ENCODE assay signal across 19 cellular contexts in the genomic region with DNA sequence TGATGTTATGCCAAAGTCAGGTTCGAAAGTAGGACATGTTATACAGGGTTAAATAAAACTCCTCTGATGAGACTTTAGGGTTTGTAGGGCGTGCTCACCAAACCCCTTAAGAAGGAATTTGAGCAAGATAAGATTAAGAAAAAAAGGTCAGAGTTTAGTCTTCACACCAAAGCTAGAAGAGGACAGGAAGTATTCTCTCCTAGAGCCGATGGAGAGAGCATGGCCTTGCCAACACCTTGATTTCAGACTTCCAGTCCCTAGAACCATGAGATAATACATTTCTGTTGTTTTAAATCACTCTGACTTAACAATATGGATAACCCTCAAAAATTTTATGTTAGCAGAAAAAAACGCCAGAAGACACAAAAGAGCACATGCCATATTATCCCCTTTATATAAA. TPM values are rescaled to one million over a fixed set of nuclear protein-coding genes. Genes with fewer than 3 reads are reported as not detected.
"Had no signal": no experiment of that assay in that cellular context is flagged by ENCODE, and none has a peak within 500 bp of the region (broad histone marks: within the 10 kb centered on the region; RNA-seq: fewer than 3 reads in every experiment).

No MANE protein-coding gene starts in this region.

- H3K4me2 ChIP-seq: neural progenitor cell had no signal

- H2AFZ ChIP-seq: neural progenitor cell had no signal

- H3K36me3 ChIP-seq: lower lobe of right lung, neural progenitor cell, ovary, thoracic aorta had no signal

- H3K4me3 Mint-ChIP-seq: activated CD8-positive, alpha-beta T cell treated with anti-CD3 and anti-CD28 coated beads for 36 hours; activated naive CD4-positive, alpha-beta T cell treated with anti-CD3 and anti-CD28 coated beads, Interleukin-2, amount 50 U/mL, for 24 hours; immature natural killer cell; neural progenitor cell; stimulated activated effector memory CD8-positive, alpha-beta T cell treated with anti-CD3 and anti-CD28 coated beads, Interleukin-12 subunit alpha, Interleukin-12 subunit beta, amount 100 ng/mL, for 72 hours; WTC11 had no signal

- H3K4me1 ChIP-seq: body of pancreas, foreskin keratinocyte, lower lobe of right lung had no signal

- H3K27me3 Mint-ChIP-seq: activated CD8-positive, alpha-beta T cell treated with anti-CD3 and anti-CD28 coated beads for 36 hours; activated naive CD4-positive, alpha-beta T cell treated with anti-CD3 and anti-CD28 coated beads, Interleukin-2, amount 50 U/mL, for 24 hours had no signal

- H3K4me3 ChIP-seq: body of pancreas, lower lobe of right lung, neural progenitor cell, ovary, thoracic aorta had no signal

- H3K27ac Mint-ChIP-seq: activated CD8-positive, alpha-beta T cell treated with anti-CD3 and anti-CD28 coated beads for 36 hours; activated naive CD4-positive, alpha-beta T cell treated with anti-CD3 and anti-CD28 coated beads, Interleukin-2, amount 50 U/mL, for 24 hours; immature natural killer cell; neural progenitor cell; stimulated activated effector memory CD8-positive, alpha-beta T cell treated with anti-CD3 and anti-CD28 coated beads, Interleukin-12 subunit alpha, Interleukin-12 subunit beta, amount 100 ng/mL, for 72 hours had no signal

- H3K9ac ChIP-seq: neural progenitor cell had no signal

- H3K4me1 Mint-ChIP-seq: activated naive CD4-positive, alpha-beta T cell treated with anti-CD3 and anti-CD28 coated beads, Interleukin-2, amount 50 U/mL, for 24 hours; immature natural killer cell; stimulated activated effector memory CD8-positive, alpha-beta T cell treated with anti-CD3 and anti-CD28 coated beads, Interleukin-12 subunit alpha, Interleukin-12 subunit beta, amount 100 ng/mL, for 72 hours had no signal

- H3K27ac ChIP-seq: body of pancreas, foreskin keratinocyte, lower lobe of right lung, neural progenitor cell, ovary, thoracic aorta had no signal

- ATAC-seq: activated CD8-positive, alpha-beta T cell treated with anti-CD3 and anti-CD28 coated beads for 36 hours; body of pancreas; lower lobe of right lung; stimulated activated effector memory CD8-positive, alpha-beta T cell treated with anti-CD3 and anti-CD28 coated beads, Interleukin-12 subunit alpha, Interleukin-12 subunit beta, amount 100 ng/mL, for 72 hours; WTC11 had no signal

- DNase-seq: activated CD4-positive, alpha-beta T cell treated with anti-CD3 and anti-CD28 coated beads for 48 hours; activated CD8-positive, alpha-beta T cell treated with anti-CD3 and anti-CD28 coated beads for 36 hours; activated effector memory CD4-positive, alpha-beta T cell treated with anti-CD3 and anti-CD28 coated beads, Interleukin-2, amount 50 U/mL, for 16 hours; activated T-cell treated with anti-CD3 and anti-CD28 coated beads, Interleukin-2, amount 50 U/mL, for 48 hours; effector CD8-positive, alpha-beta T cell; glutamatergic neuron; immature natural killer cell; lower lobe of right lung; midbrain; ovary had no signal

- H3K36me3 Mint-ChIP-seq: activated naive CD4-positive, alpha-beta T cell treated with anti-CD3 and anti-CD28 coated beads, Interleukin-2, amount 50 U/mL, for 24 hours; neural progenitor cell; stimulated activated effector memory CD8-positive, alpha-beta T cell treated with anti-CD3 and anti-CD28 coated beads, Interleukin-12 subunit alpha, Interleukin-12 subunit beta, amount 100 ng/mL, for 72 hours; WTC11 had no signal

- H3K9me3 ChIP-seq: body of pancreas, ovary, thoracic aorta had no signal

- H3K27me3 ChIP-seq: body of pancreas, foreskin keratinocyte, neural progenitor cell, ovary had no signal

- H3K9me3 Mint-ChIP-seq: activated naive CD4-positive, alpha-beta T cell treated with anti-CD3 and anti-CD28 coated beads, Interleukin-2, amount 50 U/mL, for 24 hours had no signal

RNA-seq across cellular contexts. Expression of a gene that starts 16.3 kb away (rescaled TPM):
- total RNA-seq: activated CD8-positive, alpha-beta T cell treated with anti-CD3 and anti-CD28 coated beads for 36 hours; foreskin keratinocyte; myocyte; T-helper 2 cell treated with Interferon-gamma antibody and Interleukin-4, amounts not matched to agents 100 ng/mL and 5 ng/mL, for 36 hours had no signal
- polyA plus RNA-seq: foreskin keratinocyte, immature natural killer cell had no signal
